In genomic region chr1:233025566-233025965, GRCh38 we compare ENCODE assay signal across 17 cellular contexts.
A peak's percentile ranks its signal among the peaks of the same experiment; 100 is the strongest.
DNase-seq lines count a peak whose midpoint lies in the region; ATAC-seq, FAIRE-seq and TF ChIP-seq lines count a peak whose summit lies in the region.
"Had no signal": no experiment of that assay in that cellular context is flagged by ENCODE, and none has a peak within 500 bp of the region (broad histone marks: within the 10 kb centered on the region; RNA-seq: fewer than 3 reads in every experiment).

No MANE protein-coding gene starts in this region.

- no peak for FAIRE-seq in GM12892 (lab: Jason Lieb, UNC)

- no peak for TF ChIP-seq CTCF in LNCaP clone FGC (IDR thresholded peaks at IDR 0.05; ENCODE audit: control insufficient read depth, extremely low read depth, insufficient read depth)
- TF ChIP-seq CTCF in WTC11 (IDR thresholded peaks at IDR 0.05) = no peak

- ATAC-seq in WTC11 (no peak), GM21367 (IDR thresholded peaks at IDR 0.05; ENCODE audit: unreplicated experiment) (no peak), HG02981 (IDR thresholded peaks at IDR 0.05; ENCODE audit: unreplicated experiment) (no peak)
- ATAC-seq: activated T-cell treated with anti-CD3 and anti-CD28 coated beads, Interleukin-2, amount 50 U/mL, for 4 hours; CD8-positive, alpha-beta T cell; stimulated activated naive CD8-positive, alpha-beta T cell treated with anti-CD3 and anti-CD28 coated beads, Interleukin-15, Interleukin-2, amounts not matched to agents 100 U/mL and 50 U/mL, for 24 hours; T-cell had no signal

- no peak for TF ChIP-seq POLR2A in GM12892 (IDR thresholded peaks at IDR 0.05; ENCODE audit: low read depth, low read length)

- POLR2A ChIA-PET in WTC11 (lab: Charles Lee) = no interaction called here

- DNase-seq in COLO829 (ENCODE audit: low spot score) (peak; percentile 54), LNCaP clone FGC (ENCODE audit: low read depth) (peak; percentile 99), WTC11 (ENCODE audit: low spot score) (no peak), kidney tubule cell (ENCODE audit: low spot score) (peak; percentile 22), GDM1 (lab: John Stamatoyannopoulos, UW) (no peak), GM12892 (ENCODE audit: insufficient read length) (no peak)
- DNase-seq: activated T-cell treated with anti-CD3 and anti-CD28 coated beads, Interleukin-2, amount 50 U/mL, for 4 hours; CD8-positive, alpha-beta T cell; NCI-H226; occipital lobe; sigmoid colon had no signal

- CTCF ChIA-PET in WTC11 (lab: Charles Lee) = interaction anchor here (0.9 to 1.4 kb wide), 5 partner anchors 13 to 414 kb away, joined by 3 to 4 read pairs (median 4); partner anchors contain the start of gene MAP10

- H3K27ac Mint-ChIP-seq in WTC11 = 0 out of 2 replicates have a peak overlapping the region, but pooled peaks have one; percentile 24
- H3K27ac Mint-ChIP-seq: activated naive CD8-positive, alpha-beta T cell; CD8-positive, alpha-beta T cell; T-cell had no signal

- no peaks in the 10 kb centered on the region for H3K9me3 Mint-ChIP-seq in WTC11
- H3K9me3 Mint-ChIP-seq: activated T-cell treated with anti-CD3 and anti-CD28 coated beads, Interleukin-2, amount 50 U/mL, for 4 hours; CD8-positive, alpha-beta T cell; T-cell had no signal

- no peak overlapping the region for H3K4me3 Mint-ChIP-seq in WTC11
- H3K4me3 Mint-ChIP-seq: activated naive CD8-positive, alpha-beta T cell; activated T-cell treated with anti-CD3 and anti-CD28 coated beads, Interleukin-2, amount 50 U/mL, for 4 hours; CD8-positive, alpha-beta T cell; T-cell had no signal

- peaks cover 17% of the 10 kb centered on the region for H3K36me3 Mint-ChIP-seq in WTC11

- peaks cover 35% of the 10 kb centered on the region for H3K4me1 Mint-ChIP-seq in WTC11

- no peaks in the 10 kb centered on the region for H3K27me3 Mint-ChIP-seq in WTC11 (ENCODE audit: low read depth)
- H3K27me3 Mint-ChIP-seq: activated naive CD8-positive, alpha-beta T cell; T-cell had no signal

- H3K4me3 ChIP-seq in LNCaP clone FGC (ENCODE audit: low read depth, low read length) = peak overlapping the region; percentile 47
- H3K4me3 ChIP-seq: sigmoid colon, transverse colon had no signal

TF ChIP-seq in WTC11, 78 proteins besides CTCF, POLR2A, EP300 and RAD21 (continues in another document):
- TF ChIP-seq MLX (CRISPR knock-in tag; IDR thresholded peaks at IDR 0.05) (no peak), ZBTB21 (CRISPR knock-in tag; IDR thresholded peaks at IDR 0.05; ENCODE audit: borderline replicate concordance) (no peak), IRF2 (CRISPR knock-in tag; IDR thresholded peaks at IDR 0.05; ENCODE audit: borderline replicate concordance, low read depth) (no peak), CBFB (CRISPR knock-in tag; IDR thresholded peaks at IDR 0.05; ENCODE audit: low read depth) (no peak), PRDM15 (CRISPR knock-in tag; IDR thresholded peaks at IDR 0.05) (no peak), ZMAT4 (CRISPR knock-in tag; IDR thresholded peaks at IDR 0.05) (no peak), ZNF317 (CRISPR knock-in tag; IDR thresholded peaks at IDR 0.05; ENCODE audit: borderline replicate concordance, low read depth) (no peak), ZNF416 (CRISPR knock-in tag; IDR thresholded peaks at IDR 0.05) (no peak), HMGXB4 (CRISPR knock-in tag; IDR thresholded peaks at IDR 0.05) (no peak), PREB (CRISPR knock-in tag; IDR thresholded peaks at IDR 0.05; ENCODE audit: borderline replicate concordance) (no peak), SP1 (CRISPR knock-in tag; conservative IDR thresholded peaks at IDR 0.05) (no peak), MYBL2 (CRISPR knock-in tag; IDR thresholded peaks at IDR 0.05) (no peak), ELF4 (CRISPR knock-in tag; IDR thresholded peaks at IDR 0.05; ENCODE audit: low read depth) (no peak), ZNF281 (CRISPR knock-in tag; IDR thresholded peaks at IDR 0.05) (no peak), MAX (CRISPR knock-in tag; IDR thresholded peaks at IDR 0.05) (no peak)

Comparison
In these comparisons a context has a peak if more than half of its experiments do, and no peak if none do; other contexts are left out.
1. DNase-seq: peak in COLO829 (single experiment), LNCaP clone FGC (single experiment) and kidney tubule cell (single experiment); none in WTC11 (single experiment), GDM1 (single experiment) and GM12892 (single experiment).